2 cellular contexts compared by ENCODE assay signal in genomic region chr1:112636597-112637256, GRCh38.
TF ChIP-seq lines count a peak whose summit lies in the region.

No MANE protein-coding gene starts in this region.

TF ChIP-seq in HCT116, 20 proteins besides CTCF, POLR2A, EP300 and RAD21:
- TF ChIP-seq CEBPB (IDR thresholded peaks at IDR 0.05; ENCODE audit: low read depth): no peak
- TF ChIP-seq POLR2AphosphoS5 (IDR thresholded peaks at IDR 0.05; ENCODE audit: low read depth, low read length): no peak
- no peak for TF ChIP-seq SRF (IDR thresholded peaks at IDR 0.05; ENCODE audit: low read depth)
- TF ChIP-seq CBX3 (IDR thresholded peaks at IDR 0.05; ENCODE audit: low read depth): no peak
- no peak for TF ChIP-seq EGR1 (IDR thresholded peaks at IDR 0.05; ENCODE audit: low read depth)
- no peak for TF ChIP-seq SP1 (IDR thresholded peaks at IDR 0.05; ENCODE audit: low read depth)

TF ChIP-seq in HepG2, 621 proteins besides CTCF, POLR2A, EP300 and RAD21:
- no peak for TF ChIP-seq DMAP1 (CRISPR knock-in tag; IDR thresholded peaks at IDR 0.05)
- TF ChIP-seq ARID3A (IDR thresholded peaks at IDR 0.05; ENCODE audit: low read depth, low read length): peak; percentile 72; the same call in 1 of the 2 replicates
- TF ChIP-seq NFE2L2 (IDR thresholded peaks at IDR 0.05; ENCODE audit: low read length): 0 out of 2 replicates have a peak, but pooled peaks have one; percentile 19
